ENCODE assay signal across 1 cellular context in genomic region chr17:82450357-82451106, GRCh38.
TF ChIP-seq lines count a peak whose summit lies in the region.

TSS of gene CYBC1 (minus strand) at chr17:82450752. CDS start at chr17:82449254, 1,498 bp downstream.

TF ChIP-seq in K562, 482 proteins besides CTCF, POLR2A, EP300 and RAD21 (continued from another document and continues in another):
- TF ChIP-seq SREBF1 (IDR thresholded peaks at IDR 0.05; ENCODE audit: borderline replicate concordance, low read depth, low read length) = no peak
- TF ChIP-seq REST (CRISPR knock-in tag; IDR thresholded peaks at IDR 0.05; ENCODE audit: low read depth) = 0 out of 2 replicates have a peak, but pooled peaks have one; percentile 48
- peak; percentile 100 for TF ChIP-seq ELF1 (tag; IDR thresholded peaks at IDR 0.05)
- no peak for TF ChIP-seq ZFP36 (IDR thresholded peaks at IDR 0.05; ENCODE audit: low read depth, low read length, partially characterized antibody)
- TF ChIP-seq ZNF143 (CRISPR knock-in tag; IDR thresholded peaks at IDR 0.05) = peak; percentile 52; the same call in 1 of the 2 replicates
- TF ChIP-seq AFF1 (IDR thresholded peaks at IDR 0.05; ENCODE audit: low read depth in 1 of 2, partially characterized antibody in 2 of 2) = no peak
- peak; percentile 74 to 77 for TF ChIP-seq NRF1 (conservative IDR thresholded peaks at IDR 0.05 in 1 of 2, IDR thresholded peaks at IDR 0.05 in 1 of 2)
- no peak for TF ChIP-seq ZC3H8 (IDR thresholded peaks at IDR 0.05)
- TF ChIP-seq ZNF347 (CRISPR knock-in tag; IDR thresholded peaks at IDR 0.05; ENCODE audit: low read depth) = no peak
- no peak for TF ChIP-seq CBX2 (IDR thresholded peaks at IDR 0.05; ENCODE audit: insufficient read depth, low read length, poor library complexity, severe bottlenecking)
- TF ChIP-seq ZBTB9 (CRISPR knock-in tag; IDR thresholded peaks at IDR 0.05) = 0 out of 2 replicates have a peak, but pooled peaks have one; percentile 58
- peak; percentile 85 for TF ChIP-seq U2AF1 (optimal IDR thresholded peaks at IDR 0.05; ENCODE audit: low read depth, low read length)
- TF ChIP-seq HOXB6 (CRISPR knock-in tag; IDR thresholded peaks at IDR 0.05; ENCODE audit: borderline replicate concordance) = no peak
- no peak for TF ChIP-seq RCOR1 (IDR thresholded peaks at IDR 0.05; ENCODE audit: borderline replicate concordance in 1 of 2, low read depth in 2 of 2, low read length in 2 of 2)
- 0 out of 2 replicates have a peak, but pooled peaks have one; percentile 8 for TF ChIP-seq CHD2 (IDR thresholded peaks at IDR 0.05; ENCODE audit: low read depth, low read length)
- no peak for TF ChIP-seq SRSF9 (IDR thresholded peaks at IDR 0.05; ENCODE audit: borderline replicate concordance, low read depth, low read length)
- peak; percentile 88 for TF ChIP-seq POLR2G (IDR thresholded peaks at IDR 0.05; ENCODE audit: low read depth, low read length)
- no peak for TF ChIP-seq SIRT6 (IDR thresholded peaks at IDR 0.05; ENCODE audit: low read depth, low read length)
- peak; percentile 72 for TF ChIP-seq CHD1 (IDR thresholded peaks at IDR 0.05; ENCODE audit: low read length)
- TF ChIP-seq PML (IDR thresholded peaks at IDR 0.05; ENCODE audit: low read length) = peak; percentile 73; the same call in 1 of the 2 replicates
- TF ChIP-seq PCBP1 (IDR thresholded peaks at IDR 0.05; ENCODE audit: low read depth, low read length, poor library complexity, severe bottlenecking) = peak; percentile 92
- TF ChIP-seq JUN (IDR thresholded peaks at IDR 0.05; ENCODE audit: borderline replicate concordance, low read depth, low read length) = no peak
- TF ChIP-seq JUN (CRISPR knock-in tag; IDR thresholded peaks at IDR 0.05; ENCODE audit: borderline replicate concordance) = peak; percentile 54; the same call in 1 of the 2 replicates
- TF ChIP-seq SMARCA4 (IDR thresholded peaks at IDR 0.05) = no peak
- no peak for TF ChIP-seq NFYB (IDR thresholded peaks at IDR 0.05; ENCODE audit: extremely low read depth, insufficient read length)
- TF ChIP-seq ZBTB1 (CRISPR knock-in tag; IDR thresholded peaks at IDR 0.05; ENCODE audit: borderline replicate concordance, low read depth) = peak; percentile 34; the same call in 1 of the 2 replicates
- no peak; the same call in 1 of the 2 replicates for TF ChIP-seq NCOR1 (IDR thresholded peaks at IDR 0.05)
- TF ChIP-seq BCOR (IDR thresholded peaks at IDR 0.05) = no peak
- TF ChIP-seq DNMT1 (IDR thresholded peaks at IDR 0.05) = no peak
- TF ChIP-seq CBX1 (IDR thresholded peaks at IDR 0.05; ENCODE audit: low read depth) = 0 out of 2 replicates have a peak, but pooled peaks have one; percentile 67
- no peak; the same call in 1 of the 2 replicates for TF ChIP-seq ZNF740 (CRISPR knock-in tag; IDR thresholded peaks at IDR 0.05)
- no peak for TF ChIP-seq ZNF740 (tag; IDR thresholded peaks at IDR 0.05)
- TF ChIP-seq HNRNPK (IDR thresholded peaks at IDR 0.05; ENCODE audit: low read depth, low read length, poor library complexity, severe bottlenecking) = no peak
- TF ChIP-seq ZBTB49 (CRISPR knock-in tag; IDR thresholded peaks at IDR 0.05; ENCODE audit: borderline replicate concordance) = no peak
- TF ChIP-seq GATA2 (CRISPR knock-in tag; IDR thresholded peaks at IDR 0.05) = no peak
- no peak for TF ChIP-seq TRIM25 (IDR thresholded peaks at IDR 0.05; ENCODE audit: borderline replicate concordance)
- no peak for TF ChIP-seq CREB3L1 (IDR thresholded peaks at IDR 0.05; ENCODE audit: borderline replicate concordance, low read depth)
- no peak for TF ChIP-seq HDGF (IDR thresholded peaks at IDR 0.05)
- no peak for TF ChIP-seq SRSF7 (optimal IDR thresholded peaks at IDR 0.05; ENCODE audit: low read depth, low read length)
- no peak for TF ChIP-seq ZFP1 (CRISPR knock-in tag; IDR thresholded peaks at IDR 0.05)
- no peak for TF ChIP-seq XRCC3 (IDR thresholded peaks at IDR 0.05)
- peak; percentile 80 for TF ChIP-seq PHF20 (IDR thresholded peaks at IDR 0.05; ENCODE audit: partially characterized antibody)
- peak; percentile 55 for TF ChIP-seq ASH1L (IDR thresholded peaks at IDR 0.05; ENCODE audit: borderline replicate concordance, low read depth, partially characterized antibody)
- TF ChIP-seq FOXA3 (CRISPR knock-in tag; conservative IDR thresholded peaks at IDR 0.05 in 1 of 2, IDR thresholded peaks at IDR 0.05 in 1 of 2) = 0 out of 4 replicates have a peak, but pooled peaks of 1 of the 2 experiments have one; percentile 39
- TF ChIP-seq IRF1 (CRISPR knock-in tag; IDR thresholded peaks at IDR 0.05; ENCODE audit: borderline replicate concordance) = no peak
- no peak for TF ChIP-seq C11orf30 (IDR thresholded peaks at IDR 0.05; ENCODE audit: low read depth)
- peak; percentile 88; the same call in 1 of the 2 replicates for TF ChIP-seq PHF8 (IDR thresholded peaks at IDR 0.05; ENCODE audit: borderline replicate concordance, low read length)
- peak; percentile 61 to 84; a peak in 3 of 4 replicates for TF ChIP-seq MNT (conservative IDR thresholded peaks at IDR 0.05)
